Comparison of ENCODE assay signal across 9 cellular contexts in genomic region chr1:247104965-247105364, GRCh38. TPM values are rescaled to one million over a fixed set of nuclear protein-coding genes. Genes with fewer than 3 reads are reported as not detected.
DNase-seq lines count a peak whose midpoint lies in the region; ATAC-seq and TF ChIP-seq lines count a peak whose summit lies in the region.
"Had no signal": no experiment of that assay in that cellular context is flagged by ENCODE, and none has a peak within 500 bp of the region (broad histone marks: within the 10 kb centered on the region; RNA-seq: fewer than 3 reads in every experiment).

No MANE protein-coding gene starts in this region.

- H3K27me3 Mint-ChIP-seq in naive thymus-derived CD4-positive, alpha-beta T cell, result peaks cover 22 to 33% (median 30%) of the 10 kb centered on the region in 5 donors

- TF ChIP-seq POLR2A in body of pancreas (IDR thresholded peaks at IDR 0.05), result no peak

- H3K27ac Mint-ChIP-seq in naive thymus-derived CD4-positive, alpha-beta T cell, result peak overlapping the region in 3 of 9 donors; percentile 51 to 80 (median 77)

- H3K9me3 Mint-ChIP-seq in naive thymus-derived CD4-positive, alpha-beta T cell, result peaks cover 3 to 47% (median 35%) of the 10 kb centered on the region in 11 donors

- H3K9me3 ChIP-seq in HUES48 (ENCODE audit: control insufficient read depth, insufficient read depth, low read length) (peaks cover 14% of the 10 kb centered on the region), body of pancreas (peaks cover 0 to 11% (median 0%) of the 10 kb centered on the region in 3 donors), HAP-1 (peaks cover 29% of the 10 kb centered on the region)
- H3K9me3 ChIP-seq in naive thymus-derived CD4-positive, alpha-beta T cell (ENCODE audit: control insufficient read depth in 2 of 3, low read length in 3 of 3), result peaks cover 0 to 26% (median 19%) of the 10 kb centered on the region in 3 experiments

- ATAC-seq in body of pancreas (no peak), left lobe of liver (no peak)
- no peak for ATAC-seq in naive thymus-derived CD4-positive, alpha-beta T cell

- peak overlapping the region; percentile 12 to 93 (median 86) for H3K4me3 Mint-ChIP-seq in naive thymus-derived CD4-positive, alpha-beta T cell

- H3K4me3 ChIP-seq in HUES48 (ENCODE audit: low read depth, low read length), result peak overlapping the region; percentile 97; the same call in 1 of the 2 replicates
- peak overlapping the region in 1 of 2 donors; percentile 69 for H3K4me3 ChIP-seq in body of pancreas
- no peak overlapping the region for H3K4me3 ChIP-seq in naive thymus-derived CD4-positive, alpha-beta T cell (ENCODE audit: low read length)
- no peak overlapping the region for H3K4me3 ChIP-seq in HAP-1

- H3K27ac ChIP-seq in HUES48 (ENCODE audit: low read depth, low read length), result peak overlapping the region; percentile 51
- H3K27ac ChIP-seq in body of pancreas, result peak overlapping the region in 3 of 4 donors; percentile 19 to 95 (median 91)
- H3K27ac ChIP-seq in naive thymus-derived CD4-positive, alpha-beta T cell (ENCODE audit: low read depth, low read length), result no peak overlapping the region
- H3K27ac ChIP-seq: foreskin keratinocyte had no signal

- H3K4me1 ChIP-seq in HUES48 (ENCODE audit: control insufficient read depth, insufficient read depth, low read length), result peaks cover 19% of the 10 kb centered on the region
- H3K4me1 ChIP-seq in body of pancreas, result peaks cover 12% of the 10 kb centered on the region
- H3K4me1 ChIP-seq in naive thymus-derived CD4-positive, alpha-beta T cell (ENCODE audit: control insufficient read depth in 2 of 2, insufficient read depth in 2 of 2, low read length in 2 of 2), result peaks cover 3 to 4% of the 10 kb centered on the region in 2 donors
- peaks cover 4% of the 10 kb centered on the region; the same call in 1 of the 2 replicates for H3K4me1 ChIP-seq in HAP-1

- H3K9ac ChIP-seq in HUES48 (ENCODE audit: low read depth, low read length), result no peak overlapping the region

- TF ChIP-seq CTCF in body of pancreas (IDR thresholded peaks at IDR 0.05), result no peak

- H3K36me3 ChIP-seq in HUES48 (ENCODE audit: control insufficient read depth, insufficient read depth, low read length) (peaks cover 26% of the 10 kb centered on the region), body of pancreas (replicated peaks in 1 of 2; ENCODE audit: insufficient read depth in 1 of 2, low read depth in 2 of 2) (peaks cover 12 to 13% of the 10 kb centered on the region in 2 donors), HAP-1 (replicated peaks) (peaks cover 24% of the 10 kb centered on the region)
- H3K36me3 ChIP-seq in naive thymus-derived CD4-positive, alpha-beta T cell (ENCODE audit: control insufficient read depth in 2 of 3, insufficient read depth in 3 of 3, low read length in 3 of 3), result peaks cover 19 to 29% (median 20%) of the 10 kb centered on the region in 3 experiments

- POLR2A ChIA-PET in naive thymus-derived CD4-positive, alpha-beta T cell (lab: Charles Lee), result interaction anchor here (1.0 to 2.2 kb wide), 5 partner anchors 10 to 226 kb away, joined by 3 to 11 read pairs (median 4); partner anchors contain the start of genes AHCTF1 and ZNF670

- peaks cover 6 to 29% (median 19%) of the 10 kb centered on the region in 7 donors for H3K4me1 Mint-ChIP-seq in naive thymus-derived CD4-positive, alpha-beta T cell

- DNase-seq in Ammon's horn (ENCODE audit: low spot score) (peak; percentile 10), body of pancreas (no peak), HAP-1 (ENCODE audit: low spot score in 2 of 2) (no peak), amniotic stem cell (lab: John Stamatoyannopoulos, UW) (no peak), NCI-H1694 treated with DMSO at 0.1 percent for 48 hours (lab: John Stamatoyannopoulos, UW) (no peak), left lobe of liver (ENCODE audit: low spot score) (no peak)
- no peak for DNase-seq in naive thymus-derived CD4-positive, alpha-beta T cell

- peaks cover 19 to 40% (median 33%) of the 10 kb centered on the region in 5 donors for H3K36me3 Mint-ChIP-seq in naive thymus-derived CD4-positive, alpha-beta T cell

- CTCF ChIA-PET in naive thymus-derived CD4-positive, alpha-beta T cell (lab: Charles Lee), result no interaction called here

- in situ Hi-C loops in HAP-1 (cut with MboI; ENCODE audit: low sequenced_read_pairs), result no loop called here

- peaks cover 8% of the 10 kb centered on the region; the same call in 1 of the 2 replicates for H3K27me3 ChIP-seq in HUES48 (ENCODE audit: control insufficient read depth, insufficient read depth, low read length)
- H3K27me3 ChIP-seq in body of pancreas, result no peaks in the 10 kb centered on the region
- H3K27me3 ChIP-seq in naive thymus-derived CD4-positive, alpha-beta T cell (ENCODE audit: control insufficient read depth in 2 of 2, insufficient read depth in 2 of 2, low read length in 2 of 2), result peaks cover 0 to 1% of the 10 kb centered on the region in 2 donors
- no peaks in the 10 kb centered on the region for H3K27me3 ChIP-seq in HAP-1 (ENCODE audit: low read depth)

- intact Hi-C loops in body of pancreas (cut with DNase I), result no loop called here
- intact Hi-C loops in naive thymus-derived CD4-positive, alpha-beta T cell (cut with micrococcal nuclease), result loop anchor here (1.0 to 10.0 kb wide), 8 partner anchors 27 to 600 kb away; partner anchors contain the start of genes CNST (in 2 of the 2), TFB2M (in 2 of the 2), ZNF496 (in 2 of the 2) and ZNF670 (in 2 of the 2)

- WGBS in body of pancreas, 2 donors, result 48 to 53% methylated on average over 9 to 13 of the region's 13 CpGs

RNA-seq across cellular contexts. Expression of gene ZNF669, which starts 0.8 kb away (rescaled TPM):
- total RNA-seq in body of pancreas, result 1 to 10 TPM; 2.9 to 5.9 TPM
- 10 to 100 TPM in 3 of 5 experiments, 1 to 10 TPM in 2; 7.9 to 15.8 (median 11.5) TPM for total RNA-seq in naive thymus-derived CD4-positive, alpha-beta T cell
- polyA plus RNA-seq in naive thymus-derived CD4-positive, alpha-beta T cell, result 10 to 100 TPM; 15.9 to 22.6 TPM
- 1.7 TPM for total RNA-seq in left lobe of liver

RNA-seq across cellular contexts. Expression of gene ZNF670, which starts 26.4 kb away (rescaled TPM):
- total RNA-seq in body of pancreas (1 to 10 TPM; 1.3 to 2.3 TPM), left lobe of liver (1.0 TPM)
- total RNA-seq in naive thymus-derived CD4-positive, alpha-beta T cell, result 1 to 10 TPM in 3 of 5 experiments, under 1 TPM in 2; 0.56 to 4.0 (median 1.1) TPM
- polyA plus RNA-seq in naive thymus-derived CD4-positive, alpha-beta T cell, result 1 to 10 TPM; 1.6 to 2.6 TPM
